17 cellular contexts compared by ENCODE assay signal in the genomic region with DNA sequence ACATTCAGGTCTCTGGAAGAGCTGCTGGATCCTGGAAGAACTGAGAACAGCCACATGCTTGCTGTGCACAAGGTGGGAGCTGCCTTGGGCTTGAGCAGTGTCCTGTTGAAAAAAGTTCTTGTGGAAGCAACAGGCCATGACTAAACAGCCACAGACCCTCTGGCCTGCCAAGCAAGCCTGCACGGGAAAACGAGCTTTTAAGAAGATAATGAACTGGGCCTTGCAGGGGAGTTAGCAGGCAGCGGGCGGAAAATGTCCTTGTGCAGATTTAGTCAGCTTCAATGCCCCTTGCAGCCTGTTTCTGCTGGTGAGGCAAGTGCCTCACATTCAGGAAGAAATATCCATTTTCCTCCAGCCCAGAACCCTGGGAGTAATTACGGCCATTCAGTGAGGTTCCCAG.
A peak's percentile ranks its signal among the peaks of the same experiment; 100 is the strongest.
DNase-seq lines count a peak whose midpoint lies in the region; ATAC-seq and TF ChIP-seq lines count a peak whose summit lies in the region.
"Had no signal": no experiment of that assay in that cellular context is flagged by ENCODE, and none has a peak within 500 bp of the region (broad histone marks: within the 10 kb centered on the region; RNA-seq: fewer than 3 reads in every experiment).

No MANE protein-coding gene starts in this region.

- ATAC-seq in HG03045 (IDR thresholded peaks at IDR 0.05; ENCODE audit: unreplicated experiment) = no peak
- ATAC-seq: HCT116 had no signal

- H3K36me3 ChIP-seq in thyroid gland = no peaks in the 10 kb centered on the region
- H3K36me3 ChIP-seq: BE2C had no signal

- no peak for TF ChIP-seq POLR2A in thyroid gland (IDR thresholded peaks at IDR 0.05)

- H3K4me3 ChIP-seq in thyroid gland (replicated peaks in 1 of 3) = no peak overlapping the region

- H3K9me3 ChIP-seq in thyroid gland = no peaks in the 10 kb centered on the region
- H3K9me3 ChIP-seq: BE2C had no signal

- peaks cover 0 to 3% of the 10 kb centered on the region in 2 donors for H3K4me1 ChIP-seq in thyroid gland
- H3K4me1 ChIP-seq: BE2C had no signal

- intact Hi-C loops in thyroid gland (cut with DNase I) = no loop called here

- H3K27ac ChIP-seq in thyroid gland = no peak overlapping the region

- no peaks in the 10 kb centered on the region for H3K27me3 ChIP-seq in thyroid gland
- H3K27me3 ChIP-seq: BE2C had no signal

- TF ChIP-seq CTCF in thyroid gland (IDR thresholded peaks at IDR 0.05) = no peak

- peak; percentile 22 for DNase-seq in Ammon's horn (ENCODE audit: low spot score)
- DNase-seq in astrocyte of the hippocampus (ENCODE audit: low read depth, low spot score) = peak; percentile 33
- DNase-seq in left kidney (ENCODE audit: low read depth, low spot score) = peak; percentile 79
- DNase-seq in thyroid gland = peak; percentile 38 to 44
- no peak for DNase-seq in T-helper 1 cell
- DNase-seq: BE2C; C1 segment of cervical spinal cord; CD4-positive, CD25-positive, alpha-beta regulatory T cell; CD8-positive, alpha-beta memory T cell; COR-L47; DMS79 treated with DMSO at 0.1 percent for 48 hours; GF-D8; GOT3; H7; HFFc6 had no signal

- WGBS in thyroid gland, 2 donors = 28 to 34% methylated on average over 5 of the region's 5 CpGs

Comparison
In these comparisons a context has a peak if more than half of its experiments do, and no peak if none do; other contexts are left out.
1. DNase-seq: peak in Ammon's horn (single experiment), astrocyte of the hippocampus (single experiment), left kidney (single experiment) and thyroid gland (2 of 2); none in T-helper 1 cell (0 of 5).